ENCODE assay signal across 8 cellular contexts in the genomic region with DNA sequence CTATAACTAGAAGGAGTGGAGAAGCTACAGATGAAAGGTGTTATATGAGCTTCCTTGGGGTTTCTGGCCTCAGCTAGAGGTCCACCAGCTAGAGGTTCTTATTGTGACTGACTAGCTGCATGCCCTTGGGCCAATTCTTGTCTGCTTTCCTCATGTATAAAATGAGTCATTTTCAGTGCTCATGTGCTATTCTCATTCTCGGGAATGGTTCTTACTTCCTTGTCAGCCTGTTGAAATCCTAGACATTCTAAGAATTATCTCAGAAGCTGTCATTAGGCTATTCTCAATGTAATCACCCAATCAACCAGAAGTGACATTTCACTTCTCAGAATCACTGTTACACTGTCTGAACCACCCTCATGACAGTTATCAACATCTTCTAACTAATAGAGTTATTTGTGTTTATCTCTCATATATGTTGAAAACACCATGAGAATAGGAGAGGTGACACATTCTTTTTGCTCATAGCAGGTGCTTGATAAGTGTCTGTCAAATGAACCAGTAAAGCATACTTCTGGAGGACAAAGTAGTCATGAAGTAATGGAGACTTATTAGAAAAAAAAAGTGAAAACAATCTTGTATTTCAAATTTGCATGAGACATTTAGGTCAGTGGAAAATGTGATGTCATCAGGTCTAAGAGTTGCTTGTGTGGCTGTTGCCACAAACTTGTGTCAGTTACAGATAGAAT.
A peak's percentile ranks its signal among the peaks of the same experiment; 100 is the strongest.
DNase-seq lines count a peak whose midpoint lies in the region; ATAC-seq and TF ChIP-seq lines count a peak whose summit lies in the region.

No MANE protein-coding gene starts in this region.

- no peaks in the 10 kb centered on the region for H3K36me3 ChIP-seq in cardiac muscle cell
- no peaks in the 10 kb centered on the region for H3K36me3 ChIP-seq in left ventricle myocardium inferior

- intact Hi-C loops in left ventricle myocardium inferior (cut with micrococcal nuclease) = loop anchor here (10.0 kb wide), 1 partner anchor 145 kb away; no protein-coding TSS in a partner anchor

- TF ChIP-seq CTCF in cardiac muscle cell (IDR thresholded peaks at IDR 0.05; ENCODE audit: low read depth, low read length) (no peak), left ventricle myocardium inferior (IDR thresholded peaks at IDR 0.05; ENCODE audit: borderline replicate concordance) (no peak)

- H3K9me3 Mint-ChIP-seq in stimulated activated effector memory CD8-positive, alpha-beta T cell treated with anti-CD3 and anti-CD28 coated beads, Interleukin-12 subunit alpha, Interleukin-12 subunit beta, amount 100 ng/mL, for 72 hours = no peaks in the 10 kb centered on the region

- H3K4me3 Mint-ChIP-seq in stimulated activated effector memory CD8-positive, alpha-beta T cell treated with anti-CD3 and anti-CD28 coated beads, Interleukin-12 subunit alpha, Interleukin-12 subunit beta, amount 100 ng/mL, for 72 hours = no peak overlapping the region

- no peaks in the 10 kb centered on the region for H3K9me3 ChIP-seq in cardiac muscle cell (ENCODE audit: low read depth)
- H3K9me3 ChIP-seq in left ventricle myocardium inferior (replicated peaks) = no peaks in the 10 kb centered on the region

- no peak overlapping the region for H3K4me3 ChIP-seq in cardiac muscle cell
- no peak overlapping the region for H3K4me3 ChIP-seq in left ventricle myocardium inferior

- no peaks in the 10 kb centered on the region for H3K36me3 Mint-ChIP-seq in stimulated activated effector memory CD8-positive, alpha-beta T cell treated with anti-CD3 and anti-CD28 coated beads, Interleukin-12 subunit alpha, Interleukin-12 subunit beta, amount 100 ng/mL, for 72 hours

- H3K4me1 ChIP-seq in cardiac muscle cell (ENCODE audit: low read depth) (peaks cover 5% of the 10 kb centered on the region), left ventricle myocardium inferior (peaks cover 20% of the 10 kb centered on the region)

- H3K27ac ChIP-seq in cardiac muscle cell (no peak overlapping the region), left ventricle myocardium inferior (replicated peaks) (no peak overlapping the region)

- no peak overlapping the region for H3K27ac Mint-ChIP-seq in stimulated activated effector memory CD8-positive, alpha-beta T cell treated with anti-CD3 and anti-CD28 coated beads, Interleukin-12 subunit alpha, Interleukin-12 subunit beta, amount 100 ng/mL, for 72 hours

- H3K27me3 ChIP-seq in cardiac muscle cell (no peaks in the 10 kb centered on the region), left ventricle myocardium inferior (ENCODE audit: low read depth) (no peaks in the 10 kb centered on the region)

- peak; percentile 66 for ATAC-seq in HG02840 (IDR thresholded peaks at IDR 0.05; ENCODE audit: low FRiP score, unreplicated experiment)
- peak; percentile 93 for ATAC-seq in stimulated activated effector memory CD8-positive, alpha-beta T cell treated with anti-CD3 and anti-CD28 coated beads, Interleukin-12 subunit alpha, Interleukin-12 subunit beta, amount 100 ng/mL, for 72 hours

- peak; percentile 10 to 40 for DNase-seq in cardiac muscle cell (ENCODE audit: low read depth in 1 of 2, low spot score in 1 of 2)
- no peak for DNase-seq in left ventricle myocardium inferior
- peak; percentile 95 for DNase-seq in RPMI7951 (ENCODE audit: low read depth)
- peak; percentile 73 for DNase-seq in fibroblast of peridontal ligament (ENCODE audit: extremely low read depth)
- peak in 1 of 2 donors; percentile 70 for DNase-seq in stimulated activated effector memory CD8-positive, alpha-beta T cell treated with anti-CD3 and anti-CD28 coated beads, Interleukin-12 subunit alpha, Interleukin-12 subunit beta, amount 100 ng/mL, for 72 hours (ENCODE audit: low spot score in 2 of 2)
- no peak for DNase-seq in cortex of kidney (lab: John Stamatoyannopoulos, UW)
- DNase-seq in NCI-H1417 treated with DMSO at 0.1 percent for 48 hours (lab: John Stamatoyannopoulos, UW) = no peak

- peaks cover 9% of the 10 kb centered on the region for H3K4me1 Mint-ChIP-seq in stimulated activated effector memory CD8-positive, alpha-beta T cell treated with anti-CD3 and anti-CD28 coated beads, Interleukin-12 subunit alpha, Interleukin-12 subunit beta, amount 100 ng/mL, for 72 hours

Comparison
In these comparisons a context has a peak if more than half of its experiments do, and no peak if none do; other contexts are left out.
1. DNase-seq: peak in cardiac muscle cell (2 of 2), RPMI7951 (single experiment) and fibroblast of peridontal ligament (single experiment); none in left ventricle myocardium inferior (single experiment), cortex of kidney (single experiment) and NCI-H1417 treated with DMSO at 0.1 percent for 48 hours (single experiment).